ENCODE assay signal across 27 cellular contexts in the genomic region with DNA sequence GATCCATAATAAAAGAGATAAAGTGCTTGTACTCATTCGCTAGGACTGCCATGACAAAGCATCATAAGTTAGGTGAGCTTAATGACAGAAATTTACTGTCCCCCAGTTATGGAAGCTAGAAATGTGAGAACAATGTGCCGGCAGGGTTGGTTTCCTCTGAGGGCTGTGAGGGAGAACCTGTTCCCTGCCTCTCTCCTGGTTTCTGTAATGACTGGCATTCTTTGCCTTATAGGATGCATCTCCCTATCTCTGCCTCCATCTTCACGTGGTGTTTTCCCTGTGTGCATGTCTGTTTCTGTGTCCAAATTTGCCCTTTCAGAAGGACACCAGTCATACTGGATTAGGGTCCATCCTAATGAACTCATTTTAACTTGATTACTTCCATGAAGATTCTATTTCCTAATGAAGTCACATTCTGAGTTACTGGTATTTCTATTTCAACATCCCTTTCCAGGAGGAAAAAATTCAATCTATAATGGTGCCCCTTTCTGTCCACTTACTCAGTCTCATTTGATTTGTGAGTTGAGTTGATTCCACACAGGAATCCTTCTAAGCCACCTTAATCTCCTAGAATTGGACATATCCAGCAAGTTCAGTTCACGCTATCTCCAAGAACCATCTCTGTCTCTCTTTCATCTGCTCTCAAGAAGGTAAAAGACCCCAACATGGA.
DNase-seq lines count a peak whose midpoint lies in the region; ATAC-seq and TF ChIP-seq lines count a peak whose summit lies in the region.
"Had no signal": no experiment of that assay in that cellular context is flagged by ENCODE, and none has a peak within 500 bp of the region (broad histone marks: within the 10 kb centered on the region; RNA-seq: fewer than 3 reads in every experiment).

No MANE protein-coding gene starts in this region.

- CTCF ChIA-PET in PC-3 (lab: Charles Lee): no interaction called here

- no peaks in the 10 kb centered on the region for H3K9me2 ChIP-seq in PC-3 (replicated peaks; ENCODE audit: low read length)

- H3K9me3 ChIP-seq in PC-3 (ENCODE audit: low read length) (no peaks in the 10 kb centered on the region), smooth muscle cell (replicated peaks; ENCODE audit: low read depth) (no peaks in the 10 kb centered on the region)
- H3K9me3 ChIP-seq: A549, esophagus squamous epithelium had no signal

- peaks cover 0 to 10% (median 4%) of the 10 kb centered on the region in 7 donors for H3K9me3 Mint-ChIP-seq in CD14-positive monocyte
- H3K9me3 Mint-ChIP-seq: activated naive CD4-positive, alpha-beta T cell treated with anti-CD3 and anti-CD28 coated beads for 36 hours had no signal

- no peak for DNase-seq in CD14-positive monocyte (ENCODE audit: low spot score)
- no peak for DNase-seq in PC-3
- DNase-seq in fibroblast of peridontal ligament (ENCODE audit: extremely low read depth): peak; percentile 28
- DNase-seq in smooth muscle cell (lab: John Stamatoyannopoulos, UW; ENCODE audit: unreplicated experiment): no peak
- DNase-seq in NCI-H510A treated with DMSO at 0.1 percent for 48 hours (lab: John Stamatoyannopoulos, UW): no peak
- DNase-seq in Right ventricle myocardium inferior (ENCODE audit: missing footprints): no peak
- no peak for DNase-seq in effector CD4-positive, alpha-beta T cell
- no peak for DNase-seq in midbrain (lab: John Stamatoyannopoulos, UW)
- DNase-seq: activated CD4-positive, alpha-beta memory T cell treated with anti-CD3 and anti-CD28 coated beads for 36 hours; activated CD4-positive, alpha-beta T cell treated with anti-CD3 and anti-CD28 coated beads for 1 hour; activated CD8-positive, alpha-beta memory T cell treated with anti-CD3 and anti-CD28 coated beads, Interleukin-2, amount 50 U/mL, for 4 hours; activated naive CD4-positive, alpha-beta T cell treated with anti-CD3 and anti-CD28 coated beads for 36 hours; esophagus squamous epithelium; immature natural killer cell; left cardiac atrium; NCI-H146; stimulated activated naive CD4-positive, alpha-beta T cell; T-helper 2 cell had no signal

- ATAC-seq in PC-3 (no peak), Right ventricle myocardium inferior (no peak)
- ATAC-seq: GM12878, HCT116 had no signal

- POLR2A ChIA-PET in PC-3 (lab: Charles Lee; ENCODE audit: unreplicated experiment): interaction anchor here (0.6 kb wide), 1 partner anchor 27 kb away, joined by 4 read pairs; no protein-coding TSS in a partner anchor

- intact Hi-C loops in CD14-positive monocyte (cut with micrococcal nuclease) (no loop called here), PC-3 (cut with micrococcal nuclease) (loop anchor here (10.0 kb wide), 1 partner anchor 244 kb away; no protein-coding TSS in a partner anchor), Right ventricle myocardium inferior (cut with DNase I) (no loop called here)

- TF ChIP-seq CTCF in CD14-positive monocyte (IDR thresholded peaks at IDR 0.05) (no peak), PC-3 (conservative IDR thresholded peaks at IDR 0.05; ENCODE audit: low read depth, low read length) (no peak), smooth muscle cell (IDR thresholded peaks at IDR 0.05; ENCODE audit: borderline replicate concordance, insufficient read depth, poor library complexity, severe bottlenecking) (no peak)

- BruUV-seq in PC-3 (replicated peaks; lab: Mats Ljungman, UMichigan): no TSS peak

- no peak overlapping the region for H3K4me3 ChIP-seq in PC-3 (ENCODE audit: low read length)
- no peak overlapping the region for H3K4me3 ChIP-seq in smooth muscle cell
- H3K4me3 ChIP-seq: A549, esophagus squamous epithelium, GM12878, lung, skin epidermis had no signal

- no peak overlapping the region for H2AFZ ChIP-seq in PC-3 (ENCODE audit: low read length)
- no peak overlapping the region for H2AFZ ChIP-seq in smooth muscle cell (ENCODE audit: low read depth)

- H3K4me2 ChIP-seq in PC-3 (ENCODE audit: low read length) (no peak overlapping the region), smooth muscle cell (peak overlapping the region; percentile 56)
- H3K4me2 ChIP-seq: A549 had no signal

- H3K4me1 Mint-ChIP-seq in CD14-positive monocyte: peaks cover 46% of the 10 kb centered on the region
- H3K4me1 Mint-ChIP-seq: B cell, IgD-negative memory B cell had no signal

- no peaks in the 10 kb centered on the region for H3K36me3 ChIP-seq in PC-3 (ENCODE audit: low read depth, low read length)
- no peaks in the 10 kb centered on the region for H3K36me3 ChIP-seq in smooth muscle cell (ENCODE audit: low read depth)
- H3K36me3 ChIP-seq: esophagus squamous epithelium had no signal

- WGBS in smooth muscle cell (ENCODE audit: low lambda C conversion rate): 65% methylated on average over 4 of the region's 4 CpGs

- H3F3A ChIP-seq in PC-3 (ENCODE audit: low read length, unreplicated experiment) (no peaks in the 10 kb centered on the region), smooth muscle cell (ENCODE audit: low read depth) (peaks cover 16% of the 10 kb centered on the region)

- no peaks in the 10 kb centered on the region for H3K79me2 ChIP-seq in PC-3 (ENCODE audit: low read length)
- H3K79me2 ChIP-seq in smooth muscle cell (ENCODE audit: low read depth): no peaks in the 10 kb centered on the region

- no peak overlapping the region for H3K4me3 Mint-ChIP-seq in CD14-positive monocyte
- H3K4me3 Mint-ChIP-seq: activated CD4-positive, alpha-beta memory T cell treated with anti-CD3 and anti-CD28 coated beads for 36 hours; activated naive CD4-positive, alpha-beta T cell treated with anti-CD3 and anti-CD28 coated beads for 36 hours; B cell; brain; IgD-negative memory B cell; immature natural killer cell; nephron had no signal

- peaks cover 0 to 3% of the 10 kb centered on the region in 2 donors for H3K36me3 Mint-ChIP-seq in CD14-positive monocyte
- H3K36me3 Mint-ChIP-seq: activated CD4-positive, alpha-beta memory T cell treated with anti-CD3 and anti-CD28 coated beads for 36 hours; brain; IgD-negative memory B cell had no signal

- H4K20me1 ChIP-seq in PC-3 (ENCODE audit: low read length): no peaks in the 10 kb centered on the region
- H4K20me1 ChIP-seq in smooth muscle cell (ENCODE audit: low read depth): no peaks in the 10 kb centered on the region

- H3K27me3 ChIP-seq in PC-3 (ENCODE audit: low read length) (no peaks in the 10 kb centered on the region), smooth muscle cell (ENCODE audit: low read depth) (no peaks in the 10 kb centered on the region)
- H3K27me3 ChIP-seq: esophagus squamous epithelium had no signal

- H3K4me1 ChIP-seq in PC-3 (ENCODE audit: insufficient read depth, low read length) (peaks cover 20% of the 10 kb centered on the region), smooth muscle cell (ENCODE audit: low read depth) (no peaks in the 10 kb centered on the region)

- H3K9ac ChIP-seq in PC-3 (ENCODE audit: low read length) (peak overlapping the region; percentile 20; the same call in 1 of the 2 replicates), smooth muscle cell (ENCODE audit: low read depth) (no peak overlapping the region)

- peak overlapping the region in 5 of 7 donors; percentile 51 to 87 (median 77) for H3K27ac Mint-ChIP-seq in CD14-positive monocyte
- H3K27ac Mint-ChIP-seq: activated CD4-positive, alpha-beta memory T cell treated with anti-CD3 and anti-CD28 coated beads for 36 hours; activated naive CD4-positive, alpha-beta T cell treated with anti-CD3 and anti-CD28 coated beads for 36 hours; B cell; IgD-negative memory B cell had no signal

- H3K27me3 Mint-ChIP-seq in CD14-positive monocyte (ENCODE audit: low read depth in 3 of 3): no peaks in the 10 kb centered on the region

- H3K27ac ChIP-seq in PC-3 (ENCODE audit: low read length) (peak overlapping the region; percentile 86), smooth muscle cell (ENCODE audit: low read depth) (peak overlapping the region; percentile 65)
- H3K27ac ChIP-seq: esophagus squamous epithelium had no signal
